In genomic region chr11:90179923-90180322, GRCh38 we compare ENCODE assay signal across 8 cellular contexts. TPM values are rescaled to one million over a fixed set of nuclear protein-coding genes. Genes with fewer than 3 reads are reported as not detected.
"Had no signal": no experiment of that assay in that cellular context is flagged by ENCODE, and none has a peak within 500 bp of the region (broad histone marks: within the 10 kb centered on the region; RNA-seq: fewer than 3 reads in every experiment).

No MANE protein-coding gene starts in this region.

- DNase-seq: GDM1, GF-D8 had no signal

- FAIRE-seq: G401.6, GM12891, GM12892, GM18507, GM19239 had no signal

RNA-seq across cellular contexts. Expression of gene NAALAD2, which starts 45.5 kb away (rescaled TPM):
- total RNA-seq: G401 had no signal
